Comparison of ENCODE assay signal across 17 cellular contexts in genomic region chr6:45783716-45784115, GRCh38.
"Had no signal": no experiment of that assay in that cellular context is flagged by ENCODE, and none has a peak within 500 bp of the region (broad histone marks: within the 10 kb centered on the region; RNA-seq: fewer than 3 reads in every experiment).

No MANE protein-coding gene starts in this region.

- H3K36me3 ChIP-seq: left lung, stomach had no signal

- H3K27ac ChIP-seq: left lung, stomach, VCaP had no signal

- ATAC-seq: left lung had no signal

- H3K9me3 ChIP-seq: left lung, stomach had no signal

- H3K27ac Mint-ChIP-seq: activated T-cell treated with anti-CD3 and anti-CD28 coated beads, Interleukin-2, amount 50 U/mL, for 72 hours; nephron progenitor cell; type B pancreatic cell had no signal

- DNase-seq: activated CD4-positive, alpha-beta T cell treated with anti-CD3 and anti-CD28 coated beads, Interleukin-2, amount 50 U/mL, for 4 hours; activated CD4-positive, CD25-positive, alpha-beta regulatory T cell treated with anti-CD3 and anti-CD28 coated beads, Interleukin-2, amount 50 U/mL, for 72 hours; activated effector memory CD4-positive, alpha-beta T cell treated with anti-CD3 and anti-CD28 coated beads, Interleukin-2, amount 50 U/mL, for 16 hours; activated naive CD4-positive, alpha-beta T cell treated with anti-CD3 and anti-CD28 coated beads, Interleukin-2, amount 50 U/mL, for 16 hours; activated T-cell treated with anti-CD3 and anti-CD28 coated beads, Interleukin-2, amount 50 U/mL, for 72 hours; effector CD4-positive, alpha-beta T cell; hypothalamus; kidney; left lung; midbrain; nephron progenitor cell; stimulated activated CD4-positive, alpha-beta T cell treated with anti-CD3 and anti-CD28 coated beads, Interleukin-4, amount 100 ng/mL, for 1 hour; stomach; T-helper 1 cell; T-helper 9 cell had no signal

- H3K4me1 ChIP-seq: left lung, stomach had no signal

- H3K9me3 Mint-ChIP-seq: nephron progenitor cell, type B pancreatic cell had no signal

- H3K4me3 Mint-ChIP-seq: activated T-cell treated with anti-CD3 and anti-CD28 coated beads, Interleukin-2, amount 50 U/mL, for 72 hours; nephron progenitor cell; type B pancreatic cell had no signal

- H3K4me3 ChIP-seq: left lung, stomach had no signal

- H3K36me3 Mint-ChIP-seq: type B pancreatic cell had no signal

- H3K27me3 ChIP-seq: left lung, stomach had no signal
